In genomic region chr11:118911880-118912741, GRCh38 we compare ENCODE assay signal across 1 cellular context.
A peak's percentile ranks its signal among the peaks of the same experiment; 100 is the strongest.
TF ChIP-seq lines count a peak whose summit lies in the region.

No MANE protein-coding gene starts in this region.

TF ChIP-seq in IMR-90, 13 proteins besides CTCF, POLR2A, EP300 and RAD21:
- TF ChIP-seq BHLHE40 (IDR thresholded peaks at IDR 0.05; ENCODE audit: low read depth, low read length) (peak; percentile 38; the same call in 1 of the 2 replicates), MXI1 (IDR thresholded peaks at IDR 0.05; ENCODE audit: borderline replicate concordance, low read depth, low read length) (0 out of 2 replicates have a peak, but pooled peaks have one; percentile 15), CEBPB (IDR thresholded peaks at IDR 0.05; ENCODE audit: low read depth, low read length) (no peak), CHD1 (IDR thresholded peaks at IDR 0.05; ENCODE audit: low read depth, low read length) (no peak), NFE2L2 (IDR thresholded peaks at IDR 0.05; ENCODE audit: low read depth, low read length) (peak; percentile 88), MAZ (IDR thresholded peaks at IDR 0.05; ENCODE audit: borderline replicate concordance, low read depth, low read length) (peak; percentile 97; the same call in 1 of the 2 replicates), FOS (IDR thresholded peaks at IDR 0.05; ENCODE audit: low read depth, low read length) (peak; percentile 97)
TF ChIP-seq in IMR-90: peak in this region for 5.
